ENCODE assay signal across 9 cellular contexts in the genomic region with DNA sequence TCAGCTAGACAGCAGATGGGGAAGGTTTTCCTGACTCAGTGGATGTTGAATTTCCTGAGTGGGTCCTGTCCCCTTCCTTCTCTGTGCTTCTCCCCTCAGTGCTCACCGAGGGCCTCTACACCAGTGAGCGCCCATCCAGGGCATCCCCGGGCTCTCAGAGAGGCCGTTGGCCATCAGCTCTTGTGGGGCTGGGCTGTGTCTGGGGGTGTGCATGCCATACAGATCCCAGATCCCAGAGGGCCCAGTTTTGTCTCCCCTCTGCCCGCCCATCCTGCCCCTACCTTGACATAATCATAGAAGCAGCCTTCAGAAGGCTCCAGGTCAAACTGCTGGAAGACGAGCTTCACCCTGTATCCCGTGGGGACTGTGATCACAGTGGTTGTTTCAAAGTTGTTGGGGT. TPM values are rescaled to one million over a fixed set of nuclear protein-coding genes. Genes with fewer than 3 reads are reported as not detected.
DNase-seq lines count a peak whose midpoint lies in the region; ATAC-seq and TF ChIP-seq lines count a peak whose summit lies in the region.
"Had no signal": no experiment of that assay in that cellular context is flagged by ENCODE, and none has a peak within 500 bp of the region (broad histone marks: within the 10 kb centered on the region; RNA-seq: fewer than 3 reads in every experiment).

No MANE protein-coding gene starts in this region.

- H3K9me3 ChIP-seq in breast epithelium (no peaks in the 10 kb centered on the region), lung (ENCODE audit: control insufficient read depth in 2 of 2, insufficient read depth in 1 of 2, low read length in 1 of 2) (no peaks in the 10 kb centered on the region), spleen (no peaks in the 10 kb centered on the region)

- H3K27me3 ChIP-seq in breast epithelium (no peaks in the 10 kb centered on the region), lung (ENCODE audit: control insufficient read depth, insufficient read depth) (no peaks in the 10 kb centered on the region), spleen (replicated peaks in 1 of 7) (no peaks in the 10 kb centered on the region)

- WGBS in lung, 2 donors: 84 to 94% methylated on average over 7 of the region's 7 CpGs
- WGBS in spleen, 5 donors: 66 to 84% (median 79%) methylated on average over 5 to 7 of the region's 7 CpGs

- H3K4me3 ChIP-seq in breast epithelium (peak overlapping the region; percentile 55 to 77 (median 63)), lung (peak overlapping the region; percentile 16), spleen (peak overlapping the region; percentile 18 to 71 (median 49))

- H3K27ac ChIP-seq in breast epithelium (peak overlapping the region; percentile 88 to 98), lung (ENCODE audit: low read depth in 1 of 2, low read length in 1 of 2) (peak overlapping the region; percentile 4 to 85), spleen (peak overlapping the region; percentile 1 to 82 (median 68))

- H3K36me3 ChIP-seq in breast epithelium (no peaks in the 10 kb centered on the region), lung (ENCODE audit: control insufficient read depth in 2 of 2, insufficient read depth in 2 of 2, low read length in 2 of 2) (peaks cover 0 to 13% of the 10 kb centered on the region in 2 donors), spleen (peaks cover 0 to 41% (median 5%) of the 10 kb centered on the region in 6 donors)

- no peak for ATAC-seq in lung (ENCODE audit: insufficient read depth, low FRiP score)

- peaks cover 2 to 8% of the 10 kb centered on the region in 2 donors for H3K4me1 ChIP-seq in breast epithelium
- H3K4me1 ChIP-seq in lung (ENCODE audit: control insufficient read depth in 2 of 2, insufficient read depth in 2 of 2, low read length in 2 of 2): peaks cover 0 to 17% of the 10 kb centered on the region in 2 donors
- H3K4me1 ChIP-seq in spleen: peaks cover 0 to 56% (median 25%) of the 10 kb centered on the region in 6 donors

- intact Hi-C loops in breast epithelium (cut with DNase I; ENCODE audit: low total_unique reads): no loop called here
- intact Hi-C loops in spleen (cut with DNase I; ENCODE audit: low total_unique reads): loop anchor here (10.0 kb wide), 1 partner anchor 76 kb away; the partner anchor contains the start of gene LPCAT3

- TF ChIP-seq POLR2A in breast epithelium (IDR thresholded peaks at IDR 0.05) (no peak), spleen (IDR thresholded peaks at IDR 0.05) (no peak)

- TF ChIP-seq CTCF in breast epithelium (IDR thresholded peaks at IDR 0.05) (no peak), lung (IDR thresholded peaks at IDR 0.05; ENCODE audit: control extremely low read depth, extremely low read depth) (no peak), spleen (IDR thresholded peaks at IDR 0.05 in 8 of 11, conservative IDR thresholded peaks at IDR 0.05 in 3 of 11) (no peak)

- DNase-seq in D341Med (ENCODE audit: low spot score): peak; percentile 29
- DNase-seq in breast epithelium (ENCODE audit: low spot score in 2 of 2): no peak
- DNase-seq in lung (ENCODE audit: low spot score): no peak
- no peak for DNase-seq in spleen
- DNase-seq in activated T-cell treated with anti-CD3 and anti-CD28 coated beads, Interleukin-2, amount 50 U/mL, for 48 hours: no peak
- DNase-seq in central memory CD4-positive, alpha-beta T cell: no peak
- DNase-seq in NCI-H510A (lab: John Stamatoyannopoulos, UW): no peak
- no peak for DNase-seq in GM19240 (ENCODE audit: insufficient read length, low spot score)
- DNase-seq: Calu3 had no signal

RNA-seq across cellular contexts. Expression of gene C1R, which starts 1.1 kb away (rescaled TPM):
- total RNA-seq in breast epithelium: 100 to 1,000 TPM; 302 to 773 (median 582) TPM
- total RNA-seq in lung: 100 to 1,000 TPM; 268 to 525 TPM
- 100 to 1,000 TPM; 416 to 452 TPM for polyA plus RNA-seq in lung
- 100 to 1,000 TPM; 188 to 421 (median 289) TPM for total RNA-seq in spleen
- 100 to 1,000 TPM in 2 of 3 donors, 10 to 100 TPM in 1; 91.8 to 183 (median 154) TPM for polyA plus RNA-seq in spleen

RNA-seq across cellular contexts. Expression of gene C1RL, which starts 17.8 kb away (rescaled TPM):
- total RNA-seq in breast epithelium: 100 to 1,000 TPM in 2 of 3 donors, 10 to 100 TPM in 1; 80.6 to 138 (median 124) TPM
- total RNA-seq in lung: 100 to 1,000 TPM; 108 to 116 TPM
- polyA plus RNA-seq in lung: 10 to 100 TPM; 60.5 to 65.4 TPM
- 100 to 1,000 TPM in 3 of 7 donors, 10 to 100 TPM in 4; 67.0 to 126 (median 93.1) TPM for total RNA-seq in spleen
- 10 to 100 TPM; 19.1 to 26.1 (median 20.3) TPM for polyA plus RNA-seq in spleen

RNA-seq across cellular contexts. Expression of gene C1S, which starts 30.7 kb away (rescaled TPM):
- total RNA-seq in breast epithelium (100 to 1,000 TPM; 307 to 959 (median 622) TPM), lung (100 to 1,000 TPM; 253 to 291 TPM), spleen (100 to 1,000 TPM; 235 to 451 (median 312) TPM)
- polyA plus RNA-seq in lung (100 to 1,000 TPM; 148 to 252 TPM), spleen (100 to 1,000 TPM; 102 to 179 (median 128) TPM)

RNA-seq across cellular contexts. Expression of gene RBP5, which starts 37.5 kb away (rescaled TPM):
- total RNA-seq in breast epithelium: 1 to 10 TPM; 1.1 to 3.3 (median 2.9) TPM
- total RNA-seq in lung: 1 to 10 TPM; 1.9 to 2.7 TPM
- 1 to 10 TPM; 2.0 to 3.3 TPM for polyA plus RNA-seq in lung
- 100 to 1,000 TPM in 5 of 7 donors, 10 to 100 TPM in 2; 55.5 to 158 (median 106) TPM for total RNA-seq in spleen
- 100 to 1,000 TPM in 1 of 3 donors, 10 to 100 TPM in 2; 93.2 to 170 (median 97.7) TPM for polyA plus RNA-seq in spleen

RNA-seq across cellular contexts. Expression of gene CLSTN3, which starts 39.0 kb away (rescaled TPM):
- total RNA-seq in breast epithelium: 10 to 100 TPM; 23.9 to 58.7 (median 40.3) TPM
- 10 to 100 TPM; 37.8 to 74.2 TPM for total RNA-seq in lung
- polyA plus RNA-seq in lung: 10 to 100 TPM; 30.8 to 36.3 TPM
- 100 to 1,000 TPM in 2 of 7 donors, 10 to 100 TPM in 5; 40.1 to 131 (median 87.9) TPM for total RNA-seq in spleen
- 10 to 100 TPM; 15.0 to 21.5 (median 18.7) TPM for polyA plus RNA-seq in spleen
